ENCODE assay signal across 8 cellular contexts in genomic region chr1:31745071-31745897, GRCh38. TPM values are rescaled to one million over a fixed set of nuclear protein-coding genes. Genes with fewer than 3 reads are reported as not detected.
DNase-seq lines count a peak whose midpoint lies in the region; ATAC-seq, FAIRE-seq and TF ChIP-seq lines count a peak whose summit lies in the region.

No MANE protein-coding gene starts in this region.

- peaks cover 5% of the 10 kb centered on the region; the same call in 1 of the 2 replicates for H3K4me1 ChIP-seq in SJCRH30
- peaks cover 0 to 5% of the 10 kb centered on the region in 2 donors for H3K4me1 ChIP-seq in adrenal gland (replicated peaks in 1 of 2)
- peaks cover 0 to 37% (median 14%) of the 10 kb centered on the region in 9 donors for H3K4me1 ChIP-seq in heart right ventricle

- WGBS in adrenal gland, 4 donors: 16 to 46% (median 30%) methylated on average over 3 to 4 of the region's 4 CpGs
- 43 to 50% methylated on average over 4 of the region's 4 CpGs for WGBS in heart right ventricle, 2 donors

- FAIRE-seq in D721Med (lab: Jason Lieb, UNC): no peak

- H3K4me3 ChIP-seq in SJCRH30 (no peak overlapping the region), adrenal gland (no peak overlapping the region), heart right ventricle (no peak overlapping the region)

- TF ChIP-seq POLR2A in adrenal gland (IDR thresholded peaks at IDR 0.05): no peak

- H3K9me3 ChIP-seq in SJCRH30 (replicated peaks): no peaks in the 10 kb centered on the region
- no peaks in the 10 kb centered on the region for H3K9me3 ChIP-seq in adrenal gland (replicated peaks in 1 of 3)
- H3K9me3 ChIP-seq in heart right ventricle: no peaks in the 10 kb centered on the region

- no peaks in the 10 kb centered on the region; the same call in 1 of the 2 replicates for H3K27me3 ChIP-seq in SJCRH30
- no peaks in the 10 kb centered on the region for H3K27me3 ChIP-seq in adrenal gland
- H3K27me3 ChIP-seq in heart right ventricle: no peaks in the 10 kb centered on the region

- intact Hi-C loops in adrenal gland (cut with DNase I) (loop anchor here (5.0 kb wide), 1 partner anchor 83 kb away; no protein-coding TSS in a partner anchor), heart right ventricle (cut with DNase I) (loop anchor here in 3 of 10 donors (10.0 kb wide), 1 partner anchor 80 kb away; no protein-coding TSS in a partner anchor)

- DNase-seq in D721Med (ENCODE audit: insufficient read length, low spot score) (peak; percentile 89), HT1080 (ENCODE audit: low read depth) (peak; percentile 64), SJCRH30 (peak; percentile 67 to 77), adrenal gland (peak; percentile 63 to 86 (median 78)), heart right ventricle (peak; percentile 59 to 61), retina (peak; percentile 77), NCI-H2171 treated with DMSO at 0.1 percent for 48 hours (lab: John Stamatoyannopoulos, UW) (no peak), GF-D8 (lab: John Stamatoyannopoulos, UW) (no peak)

- peak; percentile 48 to 84 (median 74) for ATAC-seq in heart right ventricle

- H3K36me3 ChIP-seq in SJCRH30 (no peaks in the 10 kb centered on the region), adrenal gland (replicated peaks in 1 of 2) (no peaks in the 10 kb centered on the region), heart right ventricle (no peaks in the 10 kb centered on the region)

- H3K27ac ChIP-seq in SJCRH30 (no peak overlapping the region), adrenal gland (no peak overlapping the region), heart right ventricle (no peak overlapping the region)

- peak; percentile 58 for TF ChIP-seq CTCF in D721Med (IDR thresholded peaks at IDR 0.05; ENCODE audit: insufficient read depth, missing control alignments)
- peak; percentile 62 to 80 (median 69) for TF ChIP-seq CTCF in adrenal gland (IDR thresholded peaks at IDR 0.05)
- TF ChIP-seq CTCF in heart right ventricle (IDR thresholded peaks at IDR 0.05): peak; percentile 24 to 81 (median 76)

RNA-seq across cellular contexts. Expression of gene ADGRB2, which starts 18.9 kb away (rescaled TPM):
- total RNA-seq in HT1080 (2014; rRNA removed; shearing (Covaris generic)): 10.8 and 14.1 TPM in 2 replicates
- polyA plus RNA-seq in HT1080 (2015; cell fraction: cytosol; rRNA removed): 7.1 and 8.4 TPM in 2 replicates
- 13.1 and 16.5 TPM in 2 replicates for polyA plus RNA-seq in HT1080 (2015; cell fraction: nucleus; rRNA removed)
- 0.73 and 1.1 TPM in 2 replicates for total RNA-seq in SJCRH30 (2014; rRNA removed; shearing (Covaris generic))
- total RNA-seq in adrenal gland (10 to 100 TPM in 1 of 8 donors, 1 to 10 TPM in 7; 2.2 to 15.1 (median 5.1) TPM), heart right ventricle (10 to 100 TPM in 2 of 10 donors, 1 to 10 TPM in 8; 4.4 to 14.9 (median 8.6) TPM)
- polyA plus RNA-seq in adrenal gland (10 to 100 TPM in 1 of 3 donors, 1 to 10 TPM in 2; 1.8 to 57.3 (median 9.2) TPM), heart right ventricle (10 to 100 TPM in 1 of 2 donors, under 1 TPM in 1; 0.91 to 17.9 TPM)

RNA-seq across cellular contexts. Expression of gene COL16A1, which starts 41.5 kb away (rescaled TPM):
- 5.3 and 7.3 TPM in 2 replicates for total RNA-seq in HT1080 (2014; rRNA removed; shearing (Covaris generic))
- 2.2 and 2.5 TPM in 2 replicates for polyA plus RNA-seq in HT1080 (2015; cell fraction: cytosol; rRNA removed)
- 26.5 and 27.6 TPM in 2 replicates for polyA plus RNA-seq in HT1080 (2015; cell fraction: nucleus; rRNA removed)
- 2.6 and 2.7 TPM in 2 replicates for total RNA-seq in SJCRH30 (2014; rRNA removed; shearing (Covaris generic))
- total RNA-seq in adrenal gland (10 to 100 TPM; 18.5 to 41.2 (median 26.9) TPM), heart right ventricle (10 to 100 TPM in 9 of 10 donors, 1 to 10 TPM in 1; 7.4 to 35.3 (median 16.6) TPM)
- polyA plus RNA-seq in adrenal gland (100 to 1,000 TPM in 1 of 3 donors, 10 to 100 TPM in 1, 1 to 10 TPM in 1; 6.1 to 129 (median 49.8) TPM), heart right ventricle (10 to 100 TPM in 1 of 2 donors, 1 to 10 TPM in 1; 8.3 to 33.1 TPM)

Comparison
In these comparisons a context has a peak if more than half of its experiments do, and no peak if none do; other contexts are left out.
1. DNase-seq: peak in D721Med (single experiment), HT1080 (single experiment), SJCRH30 (2 of 2), adrenal gland (7 of 7), heart right ventricle (2 of 2) and retina (single experiment); none in NCI-H2171 treated with DMSO at 0.1 percent for 48 hours (single experiment) and GF-D8 (single experiment).
2. Peak in every context shown above with its lines, with median percentiles within 50 percentile points of each other: CTCF ChIP-seq.